17 cellular contexts compared by ENCODE assay signal in the genomic region with DNA sequence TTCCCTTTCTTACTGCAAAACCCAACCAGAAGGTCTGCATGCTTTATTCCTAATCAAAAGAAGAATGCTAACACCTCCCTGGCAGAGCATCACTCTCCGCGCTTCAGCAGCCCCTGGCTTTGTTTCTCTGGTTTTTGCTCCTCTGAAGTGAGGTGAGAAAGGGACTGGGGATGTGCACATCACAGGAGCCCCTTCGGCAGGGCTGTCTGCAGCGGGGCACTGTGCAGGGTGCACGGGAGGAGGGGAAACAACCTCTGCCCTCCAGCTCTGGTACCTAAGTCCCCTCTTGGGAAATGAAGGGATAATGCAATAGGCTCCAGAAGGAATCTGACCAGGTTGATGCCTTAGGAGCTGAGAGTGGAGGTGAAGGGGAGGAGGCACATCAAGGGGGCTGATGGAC.
"Had no signal": no experiment of that assay in that cellular context is flagged by ENCODE, and none has a peak within 500 bp of the region (broad histone marks: within the 10 kb centered on the region; RNA-seq: fewer than 3 reads in every experiment).

No MANE protein-coding gene starts in this region.

- H3K9me3 Mint-ChIP-seq: naive thymus-derived CD8-positive, alpha-beta T cell; neural crest cell; stimulated activated naive B cell treated with anti-CD40 and anti-IgM and Interleukin-4, amounts not matched to agents 10 μg/mL and 1 μg/mL and 100 μg/mL, for 72 hours; stimulated activated naive CD8-positive, alpha-beta T cell treated with anti-CD3 and anti-CD28 coated beads, Interleukin-15, amount 100 ng/mL, for 72 hours had no signal

- H3K4me1 Mint-ChIP-seq: naive thymus-derived CD8-positive, alpha-beta T cell; stimulated activated naive B cell treated with anti-CD40 and anti-IgM and Interleukin-4, amounts not matched to agents 10 μg/mL and 1 μg/mL and 100 μg/mL, for 72 hours; stimulated activated naive CD8-positive, alpha-beta T cell treated with anti-CD3 and anti-CD28 coated beads, Interleukin-15, amount 100 ng/mL, for 72 hours had no signal

- H3K36me3 Mint-ChIP-seq: naive thymus-derived CD8-positive, alpha-beta T cell; stimulated activated naive B cell treated with anti-CD40 and anti-IgM and Interleukin-4, amounts not matched to agents 10 μg/mL and 1 μg/mL and 100 μg/mL, for 72 hours had no signal

- H3K27ac Mint-ChIP-seq: naive thymus-derived CD8-positive, alpha-beta T cell; stimulated activated naive B cell treated with anti-CD40 and anti-IgM and Interleukin-4, amounts not matched to agents 10 μg/mL and 1 μg/mL and 100 μg/mL, for 72 hours; stimulated activated naive CD8-positive, alpha-beta T cell treated with anti-CD3 and anti-CD28 coated beads, Interleukin-15, amount 100 ng/mL, for 72 hours had no signal

- ATAC-seq: esophagus mucosa; heart left ventricle; mucosa of descending colon; naive thymus-derived CD8-positive, alpha-beta T cell; psoas muscle; stimulated activated naive B cell treated with anti-CD40 and anti-IgM and Interleukin-4, amounts not matched to agents 10 μg/mL and 1 μg/mL and 100 μg/mL, for 72 hours; stimulated activated naive CD8-positive, alpha-beta T cell treated with anti-CD3 and anti-CD28 coated beads, Interleukin-15, amount 100 ng/mL, for 72 hours had no signal

- H3K4me3 Mint-ChIP-seq: naive thymus-derived CD8-positive, alpha-beta T cell; neural crest cell; stimulated activated naive B cell treated with anti-CD40 and anti-IgM and Interleukin-4, amounts not matched to agents 10 μg/mL and 1 μg/mL and 100 μg/mL, for 72 hours; stimulated activated naive CD8-positive, alpha-beta T cell treated with anti-CD3 and anti-CD28 coated beads, Interleukin-15, amount 100 ng/mL, for 72 hours had no signal

- DNase-seq: cortex of kidney; effector memory CD4-positive, alpha-beta T cell; heart left ventricle; hippocampal formation; kidney glomerular epithelial cell; mammary epithelial cell; mucosa of descending colon; naive thymus-derived CD8-positive, alpha-beta T cell; occipital lobe; psoas muscle; sigmoid colon; stimulated activated CD4-positive, alpha-beta T cell treated with anti-CD3 and anti-CD28 coated beads, Interleukin-4, amount 100 ng/mL, for 4 hours; stimulated activated naive B cell treated with anti-CD40 and anti-IgM and Interleukin-4, amounts not matched to agents 10 μg/mL and 1 μg/mL and 100 μg/mL, for 72 hours; stimulated activated naive CD8-positive, alpha-beta T cell treated with anti-CD3 and anti-CD28 coated beads, Interleukin-15, amount 100 ng/mL, for 72 hours; testis had no signal
